In genomic region chr16:68190745-68191510, GRCh38 we compare ENCODE assay signal across 2 cellular contexts.
TF ChIP-seq lines count a peak whose summit lies in the region.

No MANE protein-coding gene starts in this region.

TF ChIP-seq in HCT116, 20 proteins besides CTCF, POLR2A, EP300 and RAD21:
- TF ChIP-seq EGR1 (IDR thresholded peaks at IDR 0.05; ENCODE audit: low read depth) = no peak
- TF ChIP-seq ATF3 (IDR thresholded peaks at IDR 0.05) = no peak
- TF ChIP-seq TCF7L2 (IDR thresholded peaks at IDR 0.05; ENCODE audit: borderline replicate concordance, extremely low read depth, insufficient read depth, insufficient read length) = no peak
- TF ChIP-seq ZBTB33 (IDR thresholded peaks at IDR 0.05; ENCODE audit: extremely low read depth, insufficient replicate concordance, low read length) = no peak
- no peak for TF ChIP-seq REST (IDR thresholded peaks at IDR 0.05; ENCODE audit: low read depth)
- TF ChIP-seq EZH2 (IDR thresholded peaks at IDR 0.05) = no peak
- TF ChIP-seq EZH2phosphoT487 (IDR thresholded peaks at IDR 0.05; ENCODE audit: borderline replicate concordance) = no peak
- TF ChIP-seq FOSL1 (IDR thresholded peaks at IDR 0.05; ENCODE audit: low read depth) = no peak
- no peak for TF ChIP-seq CBX3 (IDR thresholded peaks at IDR 0.05; ENCODE audit: low read depth)
- TF ChIP-seq CEBPB (IDR thresholded peaks at IDR 0.05; ENCODE audit: low read depth) = no peak
- TF ChIP-seq JUND (IDR thresholded peaks at IDR 0.05) = no peak
- TF ChIP-seq ELF1 (IDR thresholded peaks at IDR 0.05; ENCODE audit: borderline replicate concordance, low read depth) = no peak
- no peak for TF ChIP-seq YY1 (IDR thresholded peaks at IDR 0.05; ENCODE audit: extremely low read depth, insufficient replicate concordance, low read depth, low read length)
- TF ChIP-seq ZFX (IDR thresholded peaks at IDR 0.05) = no peak
- TF ChIP-seq MAX (IDR thresholded peaks at IDR 0.05) = no peak
- TF ChIP-seq SP1 (IDR thresholded peaks at IDR 0.05; ENCODE audit: low read depth) = no peak
- no peak for TF ChIP-seq ZNF274 (IDR thresholded peaks at IDR 0.05; ENCODE audit: low read depth, low read length)
- TF ChIP-seq SRF (IDR thresholded peaks at IDR 0.05; ENCODE audit: low read depth) = no peak

TF ChIP-seq in HepG2, 621 proteins besides CTCF, POLR2A, EP300 and RAD21:
- TF ChIP-seq CCDC6 (CRISPR knock-in tag; IDR thresholded peaks at IDR 0.05) = 0 out of 2 replicates have a peak, but pooled peaks have one; percentile 6
- no peak for TF ChIP-seq SOX13 (IDR thresholded peaks at IDR 0.05)
- peak in 1 of 2 experiments; percentile 53; a peak in 1 of 4 replicates for TF ChIP-seq SOX13 (CRISPR knock-in tag; conservative IDR thresholded peaks at IDR 0.05 in 1 of 2, IDR thresholded peaks at IDR 0.05 in 1 of 2)
- no peak for TF ChIP-seq ATM (IDR thresholded peaks at IDR 0.05; ENCODE audit: borderline replicate concordance)
- 0 out of 2 replicates have a peak, but pooled peaks have one; percentile 31 for TF ChIP-seq LCORL (IDR thresholded peaks at IDR 0.05)
- no peak for TF ChIP-seq LCORL (CRISPR knock-in tag; IDR thresholded peaks at IDR 0.05)
- 0 out of 2 replicates have a peak, but pooled peaks have one; percentile 28 for TF ChIP-seq POLR2AphosphoS2 (IDR thresholded peaks at IDR 0.05; ENCODE audit: low read depth, low read length)
- 0 out of 2 replicates have a peak, but pooled peaks have one; percentile 15 for TF ChIP-seq TARDBP (CRISPR knock-in tag; IDR thresholded peaks at IDR 0.05)
- TF ChIP-seq HDAC2 (CRISPR knock-in tag; IDR thresholded peaks at IDR 0.05) = no peak
- no peak for TF ChIP-seq SOX6 (IDR thresholded peaks at IDR 0.05)
- TF ChIP-seq SOX6 (CRISPR knock-in tag; IDR thresholded peaks at IDR 0.05) = peak; percentile 37; the same call in 1 of the 2 replicates
- TF ChIP-seq ZXDC (CRISPR knock-in tag; IDR thresholded peaks at IDR 0.05) = no peak
